ENCODE assay signal across 10 cellular contexts in genomic region chr1:47229884-47230691, GRCh38. TPM values are rescaled to one million over a fixed set of nuclear protein-coding genes. Genes with fewer than 3 reads are reported as not detected.
DNase-seq lines count a peak whose midpoint lies in the region; ATAC-seq and TF ChIP-seq lines count a peak whose summit lies in the region.
"Had no signal": no experiment of that assay in that cellular context is flagged by ENCODE, and none has a peak within 500 bp of the region (broad histone marks: within the 10 kb centered on the region; RNA-seq: fewer than 3 reads in every experiment).

No MANE protein-coding gene starts in this region.

- no peak for ATAC-seq in right lobe of liver
- no peak for ATAC-seq in GM18873 (IDR thresholded peaks at IDR 0.05; ENCODE audit: low FRiP score, unreplicated experiment)

- TF ChIP-seq POLR2A in right lobe of liver (IDR thresholded peaks at IDR 0.05): no peak
- no peak for TF ChIP-seq POLR2A in stomach (IDR thresholded peaks at IDR 0.05)

- TF ChIP-seq EP300 in stomach (IDR thresholded peaks at IDR 0.05): no peak

- H3K4me1 ChIP-seq in right lobe of liver (peaks cover 0 to 6% (median under 1%) of the 10 kb centered on the region in 4 donors), stomach (peaks cover 26 to 47% (median 39%) of the 10 kb centered on the region in 4 donors)

- peak overlapping the region; percentile 80 for H3K4me3 ChIP-seq in Jurkat, Clone E6-1 (ENCODE audit: low read length)
- no peak overlapping the region for H3K4me3 ChIP-seq in astrocyte of the spinal cord (ENCODE audit: low read depth, low read length)
- H3K4me3 ChIP-seq in right lobe of liver: peak overlapping the region; percentile 21 to 29 (median 27)
- H3K4me3 ChIP-seq in stomach: peak overlapping the region; percentile 34 to 51 (median 38)

- H3K27me3 ChIP-seq in right lobe of liver (peaks cover 9 to 53% of the 10 kb centered on the region in 2 donors), stomach (peaks cover 44 to 100% (median 99%) of the 10 kb centered on the region in 3 donors)

- H3K36me3 ChIP-seq in right lobe of liver (no peaks in the 10 kb centered on the region), stomach (no peaks in the 10 kb centered on the region)

- WGBS in right lobe of liver (ENCODE audit: insufficient coverage, low coverage, low lambda C conversion rate, missing lambda C conversion rate): 8% methylated on average over 23 of the region's 23 CpGs
- 13 to 18% (median 15%) methylated on average over 23 of the region's 23 CpGs for WGBS in stomach, 5 donors

- no peak for DNase-seq in Jurkat, Clone E6-1 (ENCODE audit: low read depth, low spot score)
- DNase-seq in astrocyte of the spinal cord (ENCODE audit: low read depth, low spot score): peak; percentile 16
- no peak for DNase-seq in right lobe of liver
- DNase-seq in stomach: no peak
- DNase-seq in SKM-1 (lab: John Stamatoyannopoulos, UW; ENCODE audit: unreplicated experiment): no peak
- no peak for DNase-seq in cerebellar cortex (ENCODE audit: low spot score)
- DNase-seq: mesendoderm had no signal

- H3K27ac ChIP-seq in right lobe of liver (peak overlapping the region; percentile 50 to 85 (median 56)), stomach (peak overlapping the region in 4 of 5 donors; percentile 70 to 78 (median 76))
- H3K27ac ChIP-seq: epithelial cell of prostate had no signal

- H3K9me3 ChIP-seq in right lobe of liver (no peaks in the 10 kb centered on the region), stomach (no peaks in the 10 kb centered on the region)

- intact Hi-C loops in right lobe of liver (cut with DNase I) (no loop called here), stomach (cut with DNase I; ENCODE audit: low total_unique reads) (no loop called here)

- TF ChIP-seq CTCF in astrocyte of the spinal cord (IDR thresholded peaks at IDR 0.05; ENCODE audit: low read depth, low read length): no peak
- TF ChIP-seq CTCF in right lobe of liver (IDR thresholded peaks at IDR 0.05): no peak
- no peak for TF ChIP-seq CTCF in stomach (IDR thresholded peaks at IDR 0.05)

- in situ Hi-C loops in astrocyte of the spinal cord (cut with HindIII; ENCODE audit: low sequenced_read_pairs): no loop called here

RNA-seq across cellular contexts. Expression of gene TAL1, which starts 1.9 kb away (rescaled TPM):
- 149 TPM for polyA plus RNA-seq in Jurkat, Clone E6-1 (2012; ENCODE audit: insufficient read depth, insufficient read length)
- total RNA-seq in right lobe of liver: 1 to 10 TPM in 4 of 6 experiments, under 1 TPM in 2; 0.43 to 4.5 (median 1.8) TPM
- 1 to 10 TPM in 3 of 5 donors, under 1 TPM in 1, not detected in 1; under 0.01 to 4.5 (median 3.5) TPM for total RNA-seq in stomach
- 1 to 10 TPM in 2 of 3 donors, under 1 TPM in 1; 0.98 to 1.5 (median 1.2) TPM for polyA plus RNA-seq in stomach
- total RNA-seq: NCI-H460 had no signal

RNA-seq across cellular contexts. Expression of gene PDZK1IP1, which starts 40.3 kb away (rescaled TPM):
- not detected for polyA plus RNA-seq in Jurkat, Clone E6-1 (2012; ENCODE audit: insufficient read depth, insufficient read length)
- total RNA-seq in right lobe of liver (10 to 100 TPM in 2 of 6 experiments, 1 to 10 TPM in 2, under 1 TPM in 2; 0.24 to 44.3 (median 5.4) TPM), stomach (100 to 1,000 TPM in 2 of 5 donors, 1 to 10 TPM in 1, under 1 TPM in 1, not detected in 1; 0.87 to 292 (median 69.0) TPM)
- polyA plus RNA-seq in stomach: 100 to 1,000 TPM in 2 of 3 donors, 10 to 100 TPM in 1; 43.7 to 169 (median 163) TPM
- total RNA-seq: NCI-H460 had no signal
